In the genomic region with DNA sequence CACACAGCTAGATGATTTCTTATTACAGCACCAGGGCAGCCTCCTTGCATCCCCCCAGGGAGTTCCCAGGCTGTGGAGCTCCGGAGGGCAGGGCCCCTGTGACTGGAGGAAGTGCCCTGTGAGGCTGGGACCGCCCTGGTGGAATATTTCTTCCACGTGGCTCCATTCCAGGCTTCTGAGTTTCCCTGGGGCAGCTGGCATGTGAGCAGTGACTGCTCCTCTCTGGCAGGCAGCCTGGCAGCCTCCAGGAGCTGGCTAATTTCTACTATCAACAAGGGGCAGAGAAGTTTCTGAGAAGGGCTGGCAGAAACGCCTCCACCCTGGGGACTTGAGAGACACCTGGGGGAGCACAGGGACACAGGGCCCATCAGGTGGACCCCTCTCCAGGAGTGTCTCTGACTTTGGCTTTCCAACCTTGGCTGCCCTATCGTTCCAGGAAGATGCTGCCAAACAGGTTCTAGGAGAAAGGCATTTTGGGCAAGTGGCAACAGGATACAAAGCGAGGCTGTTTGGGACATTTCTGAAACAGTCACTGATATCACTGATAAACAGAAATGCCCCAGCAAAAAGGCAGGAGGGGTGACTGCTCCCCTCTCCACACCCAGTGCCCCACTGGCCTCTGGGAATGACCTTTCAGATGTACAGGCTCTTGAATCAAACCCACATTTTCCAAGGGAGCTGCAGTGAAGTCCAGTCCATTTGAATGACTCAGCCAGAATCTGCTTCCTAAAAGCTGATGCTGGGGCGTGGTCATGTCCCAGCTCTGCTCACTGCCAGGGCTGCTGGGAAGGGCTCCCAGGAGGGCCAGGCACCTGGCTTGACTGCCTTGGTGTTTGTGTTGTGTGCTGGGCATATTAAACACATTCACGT, we compare ENCODE assay signal across 8 cellular contexts. TPM values are rescaled to one million over a fixed set of nuclear protein-coding genes. Genes with fewer than 3 reads are reported as not detected.
DNase-seq lines count a peak whose midpoint lies in the region; ATAC-seq and TF ChIP-seq lines count a peak whose summit lies in the region.

No MANE protein-coding gene starts in this region.

- H3K36me3 ChIP-seq in endocrine pancreas (ENCODE audit: control insufficient read depth, insufficient read depth, low read length) (no peaks in the 10 kb centered on the region), mucosa of rectum (ENCODE audit: control insufficient read depth in 2 of 2, insufficient read depth in 2 of 2, low read length in 2 of 2) (no peaks in the 10 kb centered on the region)

- H3K27me3 Mint-ChIP-seq in T-cell, result no peaks in the 10 kb centered on the region

- H3K9me3 ChIP-seq in endocrine pancreas (ENCODE audit: control insufficient read depth, low read length) (no peaks in the 10 kb centered on the region), mucosa of rectum (ENCODE audit: control insufficient read depth in 2 of 2, low read length in 2 of 2) (no peaks in the 10 kb centered on the region)

- no peaks in the 10 kb centered on the region for H3K4me1 ChIP-seq in endocrine pancreas (ENCODE audit: control insufficient read depth, insufficient read depth, low read length)
- peaks cover 22 to 40% of the 10 kb centered on the region in 2 donors for H3K4me1 ChIP-seq in mucosa of rectum (ENCODE audit: control insufficient read depth in 2 of 2, insufficient read depth in 2 of 2, low read length in 2 of 2)

- no peak overlapping the region for H3K4me3 ChIP-seq in endocrine pancreas (ENCODE audit: control insufficient read depth, insufficient read depth, low read length)
- peak overlapping the region; percentile 24 to 39 for H3K4me3 ChIP-seq in mucosa of rectum (ENCODE audit: low read length in 2 of 2)

- POLR2A ChIA-PET in HEK293T (lab: Yijun Ruan, JAX) (interaction anchor here (0.8 kb wide), 1 partner anchor 29 kb away, joined by 3 read pairs; no protein-coding TSS in a partner anchor), T-cell (lab: Charles Lee) (interaction anchor here in 1 of 2 donors (0.6 kb wide), 1 partner anchor 1584 kb away, joined by 3 read pairs; no protein-coding TSS in a partner anchor)

- H3K27me3 ChIP-seq in endocrine pancreas (ENCODE audit: control insufficient read depth, insufficient read depth, low read length) (no peaks in the 10 kb centered on the region), mucosa of rectum (ENCODE audit: control insufficient read depth in 2 of 2, insufficient read depth in 2 of 2, low read length in 2 of 2) (no peaks in the 10 kb centered on the region)

- DNase-seq in DMS53 treated with DMSO at 0.1 percent for 48 hours (lab: John Stamatoyannopoulos, UW; ENCODE audit: unreplicated experiment) (peak; percentile 50), NCI-H510A treated with DMSO at 0.1 percent for 48 hours (lab: John Stamatoyannopoulos, UW) (peak; percentile 85), HEK293T (ENCODE audit: extremely low spot score) (no peak), NCI-H146 (lab: John Stamatoyannopoulos, UW) (no peak), T-cell (no peak)

- peak overlapping the region; percentile 82 to 89 for H3K27ac ChIP-seq in mucosa of rectum (ENCODE audit: low read depth in 2 of 2, low read length in 2 of 2)

- no peaks in the 10 kb centered on the region for H3K9me3 Mint-ChIP-seq in T-cell

- no peaks in the 10 kb centered on the region for H3K36me3 Mint-ChIP-seq in T-cell

- no peak overlapping the region for H3K27ac Mint-ChIP-seq in T-cell

- H3K9ac ChIP-seq in endocrine pancreas (ENCODE audit: control insufficient read depth, insufficient read depth, low read length) (peak overlapping the region; percentile 6), mucosa of rectum (ENCODE audit: low read depth in 1 of 2, low read length in 2 of 2) (peak overlapping the region in 1 of 2 donors; percentile 63)

- CTCF ChIA-PET in HEK293T (lab: Yijun Ruan, JAX), result interaction anchor here (2.3 kb wide), 1 partner anchor 16 kb away, joined by 7 read pairs; the partner anchor contains the start of gene MYOF
- CTCF ChIA-PET in T-cell (lab: Charles Lee), result interaction anchor here in 1 of 2 donors (0.5 kb wide), 1 partner anchor 14 kb away, joined by 3 read pairs; no protein-coding TSS in a partner anchor

- H3K4me3 Mint-ChIP-seq in T-cell, result no peak overlapping the region

- peaks cover 5 to 16% (median 6%) of the 10 kb centered on the region in 3 donors for H3K4me1 Mint-ChIP-seq in T-cell

- ATAC-seq in HG02938 (IDR thresholded peaks at IDR 0.05; ENCODE audit: unreplicated experiment), result no peak
- ATAC-seq in T-cell (replicated peaks in 1 of 4), result no peak

TF ChIP-seq in HEK293T, 16 proteins besides CTCF, POLR2A, EP300 and RAD21:
- TF ChIP-seq FOXM1 (IDR thresholded peaks at IDR 0.05; ENCODE audit: borderline replicate concordance), result no peak
- no peak for TF ChIP-seq HDGF (IDR thresholded peaks at IDR 0.05; ENCODE audit: borderline replicate concordance)
- no peak for TF ChIP-seq BHLHE40 (IDR thresholded peaks at IDR 0.05; ENCODE audit: borderline replicate concordance)
- TF ChIP-seq CTBP1 (IDR thresholded peaks at IDR 0.05; ENCODE audit: borderline replicate concordance), result no peak
- TF ChIP-seq SUZ12 (IDR thresholded peaks at IDR 0.05), result no peak
- TF ChIP-seq FOXA1 (IDR thresholded peaks at IDR 0.05), result no peak
- no peak for TF ChIP-seq TARDBP (IDR thresholded peaks at IDR 0.05)
- no peak for TF ChIP-seq ELF4 (IDR thresholded peaks at IDR 0.05)
- TF ChIP-seq FOXK2 (IDR thresholded peaks at IDR 0.05), result no peak
- TF ChIP-seq NFRKB (IDR thresholded peaks at IDR 0.05), result no peak
- no peak for TF ChIP-seq ARNT (IDR thresholded peaks at IDR 0.05)
- TF ChIP-seq L3MBTL2 (conservative IDR thresholded peaks at IDR 0.05), result no peak
- no peak for TF ChIP-seq SP1 (IDR thresholded peaks at IDR 0.05)
- no peak for TF ChIP-seq ZNF384 (IDR thresholded peaks at IDR 0.05)
- TF ChIP-seq, protein P1, sequence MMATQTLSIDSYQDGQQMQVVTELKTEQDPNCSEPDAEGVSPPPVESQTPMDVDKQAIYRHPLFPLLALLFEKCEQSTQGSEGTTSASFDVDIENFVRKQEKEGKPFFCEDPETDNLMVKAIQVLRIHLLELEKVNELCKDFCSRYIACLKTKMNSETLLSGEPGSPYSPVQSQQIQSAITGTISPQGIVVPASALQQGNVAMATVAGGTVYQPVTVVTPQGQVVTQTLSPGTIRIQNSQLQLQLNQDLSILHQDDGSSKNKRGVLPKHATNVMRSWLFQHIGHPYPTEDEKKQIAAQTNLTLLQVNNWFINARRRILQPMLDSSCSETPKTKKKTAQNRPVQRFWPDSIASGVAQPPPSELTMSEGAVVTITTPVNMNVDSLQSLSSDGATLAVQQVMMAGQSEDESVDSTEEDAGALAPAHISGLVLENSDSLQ (IDR thresholded peaks at IDR 0.05), result no peak
- no peak for TF ChIP-seq LEF1 (IDR thresholded peaks at IDR 0.05; ENCODE audit: borderline replicate concordance)

RNA-seq across cellular contexts. Expression of gene MYOF, which starts 16.1 kb away (rescaled TPM):
- 1 to 10 TPM in 1 of 5 donors, under 1 TPM in 4; 0.65 to 1.1 (median 0.86) TPM for total RNA-seq in T-cell

RNA-seq across cellular contexts. Expression of gene CEP55, which starts 30.4 kb away (rescaled TPM):
- under 1 TPM; 0.35 to 0.95 (median 0.49) TPM for total RNA-seq in T-cell

Comparison
In these comparisons a context has a peak if more than half of its experiments do, and no peak if none do; other contexts are left out.
1. DNase-seq: peak in DMS53 treated with DMSO at 0.1 percent for 48 hours (single experiment) and NCI-H510A treated with DMSO at 0.1 percent for 48 hours (single experiment); none in HEK293T (single experiment), NCI-H146 (single experiment) and T-cell (0 of 34).